15 cellular contexts compared by ENCODE assay signal in the genomic region with DNA sequence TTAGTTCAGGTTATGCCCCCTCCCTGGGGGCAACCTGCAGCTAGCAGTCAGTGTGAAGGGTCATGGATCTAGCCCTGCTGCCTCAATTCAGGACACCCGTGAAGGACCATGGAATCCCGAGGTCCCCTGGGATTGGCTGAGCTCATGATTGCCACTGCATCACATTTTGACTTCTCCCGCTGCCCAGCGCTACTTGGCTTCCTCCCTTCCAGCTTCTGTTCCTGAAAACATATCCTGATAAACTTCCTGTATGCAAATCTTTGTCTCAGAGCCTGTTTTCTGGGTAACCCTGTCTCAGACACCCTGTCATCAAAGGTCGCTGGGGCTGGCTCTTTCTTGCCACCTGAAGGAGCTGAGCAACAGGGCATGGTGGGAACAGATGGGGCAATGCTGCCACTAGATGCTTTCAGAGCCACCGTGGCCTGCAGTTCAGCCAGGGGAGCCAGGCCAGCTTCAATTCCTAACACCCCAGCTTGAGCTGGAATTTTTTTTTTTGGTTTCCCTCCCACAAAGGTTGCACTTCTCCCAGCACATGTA.
DNase-seq lines count a peak whose midpoint lies in the region; ATAC-seq and TF ChIP-seq lines count a peak whose summit lies in the region.
"Had no signal": no experiment of that assay in that cellular context is flagged by ENCODE, and none has a peak within 500 bp of the region (broad histone marks: within the 10 kb centered on the region; RNA-seq: fewer than 3 reads in every experiment).

No MANE protein-coding gene starts in this region.

- TF ChIP-seq POLR2A in ovary (IDR thresholded peaks at IDR 0.05), result no peak

- no peaks in the 10 kb centered on the region for H3K4me1 ChIP-seq in HEK293 (ENCODE audit: control insufficient read depth, insufficient read depth, low read length)
- H3K4me1 ChIP-seq in ovary (ENCODE audit: insufficient read depth), result no peaks in the 10 kb centered on the region
- H3K4me1 ChIP-seq: A549 had no signal

- H3K4me1 Mint-ChIP-seq in memory B cell, result peaks cover 17% of the 10 kb centered on the region

- H3K4me3 ChIP-seq in AG04450 (ENCODE audit: low read depth, low read length) (no peak overlapping the region), HEK293 (ENCODE audit: low read depth, low read length) (no peak overlapping the region), ovary (no peak overlapping the region)
- H3K4me3 ChIP-seq: A549 had no signal

- CTCF ChIA-PET in AG04450 (lab: Charles Lee), result interaction anchor here (0.6 to 2.2 kb wide), 10 partner anchors 9 to 367 kb away, joined by 3 to 13 read pairs (median 6); no protein-coding TSS in a partner anchor
- CTCF ChIA-PET in HEK293 (lab: Yijun Ruan, JAX), result interaction anchor here (0.6 to 1.6 kb wide), 3 partner anchors 66 to 375 kb away, joined by 3 to 5 read pairs (median 5); no protein-coding TSS in a partner anchor

- H3K27me3 ChIP-seq in AG04450 (ENCODE audit: control insufficient read depth, insufficient read depth, low read length), result no peaks in the 10 kb centered on the region
- H3K27me3 ChIP-seq in ovary, result no peaks in the 10 kb centered on the region

- no peak overlapping the region for H3K27ac Mint-ChIP-seq in memory B cell

- POLR2A ChIA-PET in AG04450 (lab: Yijun Ruan, JAX) (interaction anchor here (0.5 to 0.8 kb wide), 4 partner anchors 20 to 218 kb away, joined by 3 to 6 read pairs (median 4); no protein-coding TSS in a partner anchor), HEK293 (lab: Yijun Ruan, JAX) (no interaction called here)

- no peaks in the 10 kb centered on the region for H3K36me3 ChIP-seq in HEK293 (ENCODE audit: control insufficient read depth in 2 of 2, insufficient read depth in 1 of 2, low read length in 2 of 2)
- no peaks in the 10 kb centered on the region for H3K36me3 ChIP-seq in ovary

- DNase-seq in AG04450 (ENCODE audit: low read depth, low spot score) (no peak), memory B cell (ENCODE audit: low spot score in 2 of 2) (no peak), NCI-H2171 (lab: John Stamatoyannopoulos, UW) (no peak), ovary (no peak), NCI-H226 (no peak)
- DNase-seq: DMS 273 treated with DMSO at 0.1 percent for 48 hours, KG1, NCI-H1048, NCI-H146, NCI-H446 had no signal

- intact Hi-C loops in ovary (cut with DNase I), result no loop called here

- no peaks in the 10 kb centered on the region for H3K36me3 Mint-ChIP-seq in memory B cell

- H3K9me3 ChIP-seq in AG04450 (ENCODE audit: control insufficient read depth, insufficient read depth, low read length), result no peaks in the 10 kb centered on the region
- H3K9me3 ChIP-seq in HEK293 (ENCODE audit: control insufficient read depth, insufficient read depth, low read depth, low read length), result no peaks in the 10 kb centered on the region
- H3K9me3 ChIP-seq in ovary, result no peaks in the 10 kb centered on the region
- H3K9me3 ChIP-seq: A549 had no signal

- peak overlapping the region; percentile 35 for H3K4me3 Mint-ChIP-seq in memory B cell

- peak overlapping the region; percentile 11 for H3K27ac ChIP-seq in AG04450 (ENCODE audit: low read depth, low read length)
- no peak overlapping the region for H3K27ac ChIP-seq in HEK293 (ENCODE audit: extremely low read depth, low read depth, low read length)
- peak overlapping the region; percentile 26 for H3K27ac ChIP-seq in angular gyrus (ENCODE audit: low read depth, low read length)
- H3K27ac ChIP-seq in ovary, result no peak overlapping the region
- H3K27ac ChIP-seq: A549, HL-60 had no signal

- TF ChIP-seq EP300 in ovary (IDR thresholded peaks at IDR 0.05), result no peak

- no peak for TF ChIP-seq CTCF in AG04450 (IDR thresholded peaks at IDR 0.05; ENCODE audit: low read depth, low read length)
- no peak for TF ChIP-seq CTCF in HEK293 (tag by site-specific recombination; IDR thresholded peaks at IDR 0.05)
- no peak for TF ChIP-seq CTCF in ovary (IDR thresholded peaks at IDR 0.05)

- H3K27me3 Mint-ChIP-seq in memory B cell, result peaks cover 5% of the 10 kb centered on the region

- 62 to 71% (median 68%) methylated on average over 6 of the region's 6 CpGs for WGBS in ovary, 3 donors

- H3K9me3 Mint-ChIP-seq in memory B cell, result no peaks in the 10 kb centered on the region

- ATAC-seq in memory B cell (ENCODE audit: low read depth), result peak; percentile 54
- ATAC-seq in GM19324 (IDR thresholded peaks at IDR 0.05; ENCODE audit: low FRiP score, unreplicated experiment), result no peak

TF ChIP-seq in HEK293, 187 proteins besides CTCF, POLR2A, EP300 and RAD21:
- TF ChIP-seq WT1 (tag by site-specific recombination; IDR thresholded peaks at IDR 0.05) (no peak), ZBTB1 (tag by site-specific recombination; IDR thresholded peaks at IDR 0.05) (no peak), SCRT2 (tag by site-specific recombination; IDR thresholded peaks at IDR 0.05) (peak; percentile 37; the same call in 1 of the 2 replicates)

Comparison
In these comparisons a context has a peak if more than half of its experiments do, and no peak if none do; other contexts are left out.
1. H3K27ac ChIP-seq: peak in AG04450 (single experiment) and angular gyrus (single experiment); none in HEK293 (single experiment) and ovary (0 of 2).